16 cellular contexts compared by ENCODE assay signal in the genomic region with DNA sequence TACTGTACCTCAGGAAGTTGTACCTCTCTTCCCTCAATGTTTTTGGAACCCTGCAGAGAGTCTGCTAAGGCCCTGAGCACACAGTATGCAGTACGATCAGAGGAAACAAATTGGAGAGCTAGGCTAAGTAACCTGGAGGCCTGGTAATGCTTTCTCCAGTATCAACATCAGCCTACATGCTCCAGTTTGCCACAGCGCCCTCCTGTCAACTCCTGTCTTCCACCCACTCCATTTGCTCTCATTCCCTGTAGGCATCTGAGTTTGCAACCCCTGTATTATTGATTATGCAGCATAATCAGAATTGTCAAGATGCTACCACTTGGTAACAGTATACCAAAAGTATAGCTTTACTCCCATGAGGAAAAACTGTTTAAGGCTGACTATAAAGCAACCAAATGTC.
"Had no signal": no experiment of that assay in that cellular context is flagged by ENCODE, and none has a peak within 500 bp of the region (broad histone marks: within the 10 kb centered on the region; RNA-seq: fewer than 3 reads in every experiment).

No MANE protein-coding gene starts in this region.

- H3K9me3 ChIP-seq: colonic mucosa, heart left ventricle, ovary, thyroid gland, uterus had no signal

- DNase-seq: colonic mucosa; effector CD4-positive, alpha-beta T cell; heart left ventricle; mammary epithelial cell; ovary; stimulated activated CD4-positive, alpha-beta T cell treated with anti-CD3 and anti-CD28 coated beads, Interleukin-4, amount 100 ng/mL, for 1 hour; stimulated activated CD8-positive, alpha-beta memory T cell treated with anti-CD3 and anti-CD28 coated beads, Interleukin-4, amount 100 ng/mL, for 48 hours; T-cell; thyroid gland; uterus had no signal

- H3K36me3 ChIP-seq: ovary, uterus had no signal

- H3K9me3 Mint-ChIP-seq: activated T-helper 1 cell treated with anti-CD3 and anti-CD28 coated beads, Interleukin-12 subunit alpha, Interleukin-12 subunit beta, Interleukin-2, Interleukin-4 antibody, amounts not matched to agents 30 ng/mL and 10 ng/mL and 1 ng/mL, durations not matched to agents 14 hours and 24 hours and 36 hours; nephron; T-cell; WTC11 had no signal

- H3K4me3 Mint-ChIP-seq: activated T-helper 1 cell treated with anti-CD3 and anti-CD28 coated beads, Interleukin-12 subunit alpha, Interleukin-12 subunit beta, Interleukin-2, Interleukin-4 antibody, amounts not matched to agents 30 ng/mL and 10 ng/mL and 1 ng/mL, durations not matched to agents 14 hours and 24 hours and 36 hours; nephron; T-cell; WTC11 had no signal

- H3K27me3 Mint-ChIP-seq: T-cell had no signal

- H3K27ac Mint-ChIP-seq: nephron, WTC11 had no signal

- H3K4me3 ChIP-seq: cardiac muscle cell, colonic mucosa, heart left ventricle, ovary, thyroid gland, uterus had no signal

- H3K4me1 ChIP-seq: colonic mucosa, thyroid gland, uterus had no signal

- H3K27me3 ChIP-seq: cardiac muscle cell, colonic mucosa, heart left ventricle, ovary, thyroid gland, uterus had no signal

- H3K27ac ChIP-seq: cardiac muscle cell, colonic mucosa, heart left ventricle, ovary, thyroid gland, uterus had no signal

- ATAC-seq: heart left ventricle, T-cell, WTC11 had no signal

- FAIRE-seq: frontal cortex, islet of Langerhans had no signal

- H3K4me1 Mint-ChIP-seq: nephron, WTC11 had no signal
